In genomic region chr16:67376012-67376411, GRCh38 we compare ENCODE assay signal across 13 cellular contexts. TPM values are rescaled to one million over a fixed set of nuclear protein-coding genes. Genes with fewer than 3 reads are reported as not detected.
"Had no signal": no experiment of that assay in that cellular context is flagged by ENCODE, and none has a peak within 500 bp of the region (broad histone marks: within the 10 kb centered on the region; RNA-seq: fewer than 3 reads in every experiment).

No MANE protein-coding gene starts in this region.

RNA-seq across cellular contexts. Expression of gene TPPP3, which starts 17.3 kb away (rescaled TPM):
- total RNA-seq: lung microvascular endothelial cell, mammary epithelial cell had no signal

RNA-seq across cellular contexts. Expression of gene ZDHHC1, which starts 40.3 kb away (rescaled TPM):
- polyA plus RNA-seq: naive thymus-derived CD4-positive, alpha-beta T cell had no signal

RNA-seq across cellular contexts. Expression of gene LRRC36, which starts 49.4 kb away (rescaled TPM):
- total RNA-seq: left cardiac atrium, left ventricle myocardium inferior, left ventricle myocardium superior, lung microvascular endothelial cell, mammary epithelial cell, myocyte had no signal
- polyA plus RNA-seq: immature natural killer cell; keratinocyte; liver; mammary epithelial cell; naive thymus-derived CD4-positive, alpha-beta T cell had no signal

RNA-seq across cellular contexts. Expression of gene KCTD19, which starts 49.5 kb away (rescaled TPM):
- total RNA-seq: left lobe of liver, left ventricle myocardium inferior, left ventricle myocardium superior, lung microvascular endothelial cell, mammary epithelial cell, mesenteric fat pad, myocyte had no signal
- polyA plus RNA-seq: immature natural killer cell; keratinocyte; liver; mammary epithelial cell; naive thymus-derived CD4-positive, alpha-beta T cell had no signal

RNA-seq across cellular contexts. Expression of gene HSD11B2, which starts 54.9 kb away (rescaled TPM):
- total RNA-seq: lung microvascular endothelial cell, mononuclear cell had no signal
- polyA plus RNA-seq: immature natural killer cell; naive thymus-derived CD4-positive, alpha-beta T cell had no signal
